ENCODE assay signal across 1 cellular context in genomic region chr5:112958774-112959088, GRCh38.
TF ChIP-seq lines count a peak whose summit lies in the region.

No MANE protein-coding gene starts in this region.

TF ChIP-seq in IMR-90, 13 proteins besides CTCF, POLR2A, EP300 and RAD21 (continued from another document):
- TF ChIP-seq ELK1 (IDR thresholded peaks at IDR 0.05; ENCODE audit: borderline replicate concordance, low read depth, low read length) (no peak), NFE2L2 (IDR thresholded peaks at IDR 0.05; ENCODE audit: low read depth, low read length) (no peak), MXI1 (IDR thresholded peaks at IDR 0.05; ENCODE audit: borderline replicate concordance, low read depth, low read length) (no peak), SMC3 (IDR thresholded peaks at IDR 0.05; ENCODE audit: low read depth, low read length) (no peak)
